14 cellular contexts compared by ENCODE assay signal in genomic region chr11:134750619-134751018, GRCh38.
"Had no signal": no experiment of that assay in that cellular context is flagged by ENCODE, and none has a peak within 500 bp of the region (broad histone marks: within the 10 kb centered on the region; RNA-seq: fewer than 3 reads in every experiment).

No MANE protein-coding gene starts in this region.

- ATAC-seq: heart left ventricle; naive thymus-derived CD4-positive, alpha-beta T cell; right cardiac atrium had no signal

- H3K4me1 Mint-ChIP-seq: naive thymus-derived CD4-positive, alpha-beta T cell had no signal

- H3K36me3 ChIP-seq: heart left ventricle, neutrophil, upper lobe of left lung, vagina had no signal

- H3K9me3 ChIP-seq: neutrophil, vagina had no signal

- H3K4me3 Mint-ChIP-seq: dendritic cell treated with granulocyte-macrophage colony-stimulating factor and Interleukin-4, amounts not matched to agents 40 ng/mL and 50 ng/mL, for 4 days; naive thymus-derived CD4-positive, alpha-beta T cell had no signal

- H3K4me1 ChIP-seq: heart left ventricle, upper lobe of left lung, vagina had no signal

- H3K27me3 Mint-ChIP-seq: dendritic cell treated with granulocyte-macrophage colony-stimulating factor and Interleukin-4, amounts not matched to agents 40 ng/mL and 50 ng/mL, for 4 days had no signal

- H3K27ac ChIP-seq: heart left ventricle, neutrophil, upper lobe of left lung, vagina had no signal

- DNase-seq: erythroblast; hypothalamus; kidney glomerular epithelial cell; mesendoderm; naive thymus-derived CD4-positive, alpha-beta T cell; right cardiac atrium; small intestine; stimulated activated CD4-positive, alpha-beta T cell treated with anti-CD3 and anti-CD28 coated beads, Interleukin-2, amount 100 ng/mL, for 48 hours; stimulated activated naive CD4-positive, alpha-beta T cell treated with Interleukin-2 at 50 U/mL for 16 hours; upper lobe of left lung had no signal

- H3K36me3 Mint-ChIP-seq: naive thymus-derived CD4-positive, alpha-beta T cell had no signal

- H3K27ac Mint-ChIP-seq: dendritic cell treated with granulocyte-macrophage colony-stimulating factor and Interleukin-4, amounts not matched to agents 40 ng/mL and 50 ng/mL, for 4 days; naive thymus-derived CD4-positive, alpha-beta T cell had no signal

- H3K27me3 ChIP-seq: neutrophil, upper lobe of left lung, vagina had no signal

- H3K4me3 ChIP-seq: heart left ventricle, upper lobe of left lung, vagina had no signal
